8 cellular contexts compared by ENCODE assay signal in genomic region chr20:36574278-36575065, GRCh38. TPM values are rescaled to one million over a fixed set of nuclear protein-coding genes. Genes with fewer than 3 reads are reported as not detected.
DNase-seq lines count a peak whose midpoint lies in the region; ATAC-seq and TF ChIP-seq lines count a peak whose summit lies in the region.

No MANE protein-coding gene starts in this region.

- no peaks in the 10 kb centered on the region for H3K9me3 ChIP-seq in SU-DHL-6 (ENCODE audit: insufficient read depth, low read length)
- H3K9me3 ChIP-seq in iPS-15b (ENCODE audit: control insufficient read depth, insufficient read depth, low read length): no peaks in the 10 kb centered on the region
- H3K9me3 ChIP-seq in skeletal muscle tissue (ENCODE audit: control insufficient read depth in 3 of 3, low read length in 3 of 3): no peaks in the 10 kb centered on the region

- H3K4me3 ChIP-seq in HFF-Myc (replicated peaks; ENCODE audit: low read depth, low read length) (peak overlapping the region; percentile 81), SU-DHL-6 (ENCODE audit: insufficient read depth, low read length, poor library complexity, severe bottlenecking) (peak overlapping the region; percentile 97), iPS-15b (ENCODE audit: low read depth, low read length) (peak overlapping the region; percentile 78), skeletal muscle tissue (ENCODE audit: low read length in 3 of 3) (peak overlapping the region; percentile 43 to 66 (median 65))

- peak overlapping the region; percentile 99 for H3K9ac ChIP-seq in SU-DHL-6 (ENCODE audit: low read length)
- peak overlapping the region; percentile 56 for H3K9ac ChIP-seq in iPS-15b (ENCODE audit: low read depth, low read length)
- H3K9ac ChIP-seq in skeletal muscle tissue (ENCODE audit: low read depth in 1 of 3, low read length in 3 of 3): peak overlapping the region; percentile 16 to 43 (median 16)

- H3K27me3 ChIP-seq in SU-DHL-6 (ENCODE audit: low read length) (no peaks in the 10 kb centered on the region), iPS-15b (ENCODE audit: control insufficient read depth, insufficient read depth, low read length) (no peaks in the 10 kb centered on the region), skeletal muscle tissue (ENCODE audit: control insufficient read depth in 3 of 3, insufficient read depth in 3 of 3, low read length in 3 of 3) (peaks cover 0 to 22% (median 15%) of the 10 kb centered on the region in 3 donors)

- peaks cover 51% of the 10 kb centered on the region for H3K79me2 ChIP-seq in SU-DHL-6 (ENCODE audit: insufficient read depth, low read length)

- no peaks in the 10 kb centered on the region for H3K9me2 ChIP-seq in SU-DHL-6 (replicated peaks; ENCODE audit: insufficient read depth, low read length)

- peak; percentile 23 to 38 for DNase-seq in AML-193 (lab: John Stamatoyannopoulos, UW)
- DNase-seq in HFF-Myc (ENCODE audit: extremely low read depth, low read depth): no peak
- DNase-seq in amniotic epithelial cell (ENCODE audit: low read depth): peak; percentile 78
- no peak for DNase-seq in amniotic stem cell (lab: John Stamatoyannopoulos, UW)

- ATAC-seq in HG03469 (IDR thresholded peaks at IDR 0.05; ENCODE audit: unreplicated experiment): no peak

- H3K27ac ChIP-seq in SU-DHL-6 (ENCODE audit: low read depth, low read length) (peak overlapping the region; percentile 75), skeletal muscle tissue (ENCODE audit: low read depth, low read length) (peak overlapping the region; percentile 68)

- H2AFZ ChIP-seq in SU-DHL-6 (ENCODE audit: low read depth, low read length, severe bottlenecking): peak overlapping the region; percentile 67

- TF ChIP-seq CTCF in HFF-Myc (IDR thresholded peaks at IDR 0.05; ENCODE audit: low read depth, low read length, missing control alignments) (no peak), SU-DHL-6 (IDR thresholded peaks at IDR 0.05; ENCODE audit: insufficient read depth, low read length, poor library complexity, severe bottlenecking) (no peak)

- 0 out of 2 replicates have a peak, but pooled peaks cover 3% of the 10 kb centered on the region for H4K20me1 ChIP-seq in SU-DHL-6 (ENCODE audit: low read depth, low read length)

- H3K4me1 ChIP-seq in iPS-15b (ENCODE audit: control insufficient read depth, insufficient read depth, low read length) (peaks cover 6% of the 10 kb centered on the region), skeletal muscle tissue (ENCODE audit: control insufficient read depth in 3 of 3, insufficient read depth in 3 of 3, low read length in 3 of 3) (peaks cover 10 to 17% (median 13%) of the 10 kb centered on the region in 3 donors)

- H3K4me2 ChIP-seq in SU-DHL-6 (ENCODE audit: low read depth, low read length, poor library complexity, severe bottlenecking): peak overlapping the region; percentile 67

- H3F3A ChIP-seq in SU-DHL-6 (ENCODE audit: insufficient read depth): peaks cover 20% of the 10 kb centered on the region

- no peaks in the 10 kb centered on the region for H3K36me3 ChIP-seq in SU-DHL-6 (ENCODE audit: low read length)
- H3K36me3 ChIP-seq in iPS-15b (ENCODE audit: control insufficient read depth, insufficient read depth, low read length): peaks cover 9% of the 10 kb centered on the region
- H3K36me3 ChIP-seq in skeletal muscle tissue (ENCODE audit: control insufficient read depth in 3 of 3, insufficient read depth in 3 of 3, low read length in 3 of 3): peaks cover 3 to 4% (median 4%) of the 10 kb centered on the region in 3 donors

RNA-seq across cellular contexts. Expression of gene TGIF2, which starts 1.1 kb away (rescaled TPM):
- total RNA-seq in skeletal muscle tissue: 20.4 TPM

RNA-seq across cellular contexts. Expression of gene RAB5IF, which starts 31.1 kb away (rescaled TPM):
- 47.5 TPM for total RNA-seq in skeletal muscle tissue

RNA-seq across cellular contexts. Expression of gene MYL9, which starts 33.2 kb away (rescaled TPM):
- total RNA-seq in skeletal muscle tissue: 5.7 TPM

Comparison
In these comparisons a context has a peak if more than half of its experiments do, and no peak if none do; other contexts are left out.
1. DNase-seq: peak in AML-193 (2 of 2) and amniotic epithelial cell (single experiment); none in HFF-Myc (single experiment) and amniotic stem cell (single experiment).
2. H3K9ac ChIP-seq: peak in every context shown above with its lines; median percentile 99 in SU-DHL-6; 56 in iPS-15b; 16 in skeletal muscle tissue.
3. Peak in every context shown above with its lines, with median percentiles within 50 percentile points of each other: H3K4me3 ChIP-seq.